26 cellular contexts compared by ENCODE assay signal in genomic region chr2:217329023-217329431, GRCh38.
DNase-seq lines count a peak whose midpoint lies in the region; ATAC-seq, FAIRE-seq and TF ChIP-seq lines count a peak whose summit lies in the region.
"Had no signal": no experiment of that assay in that cellular context is flagged by ENCODE, and none has a peak within 500 bp of the region (broad histone marks: within the 10 kb centered on the region; RNA-seq: fewer than 3 reads in every experiment).

No MANE protein-coding gene starts in this region.

- BruUV-seq in endothelial cell of umbilical vein (replicated peaks; lab: Mats Ljungman, UMichigan), result no TSS peak

- FAIRE-seq in endothelial cell of umbilical vein (lab: Jason Lieb, UNC), result peak; percentile 50
- FAIRE-seq: small intestine had no signal

- DNase-seq in DMS 273 (lab: John Stamatoyannopoulos, UW; ENCODE audit: unreplicated experiment) (peak; percentile 15), DMS 273 treated with DMSO at 0.1 percent for 48 hours (lab: John Stamatoyannopoulos, UW) (no peak), endothelial cell of umbilical vein (ENCODE audit: low read depth, low spot score) (no peak), uterus (peak in 1 of 2 donors; percentile 60), cortex of kidney (lab: John Stamatoyannopoulos, UW) (no peak), NCI-H748 (lab: John Stamatoyannopoulos, UW; ENCODE audit: unreplicated experiment) (no peak)
- DNase-seq: activated CD8-positive, alpha-beta memory T cell treated with anti-CD3 and anti-CD28 coated beads for 24 hours; activated naive CD4-positive, alpha-beta T cell treated with anti-CD3 and anti-CD28 coated beads, Interleukin-2, amount 10 ng/mL, durations not matched to agents 7 days and 5 days; activated T-cell treated with anti-CD3 and anti-CD28 coated beads, Interleukin-2, amount 50 U/mL, for 72 hours; anterior cingulate cortex; erythroblast; NCI-H1048; NCI-H1930; NCI-H345; OCI-M1; small intestine; stimulated activated CD4-positive, alpha-beta T cell treated with anti-CD3 and anti-CD28 coated beads, Interleukin-2, amount 100 ng/mL, for 48 hours; stimulated activated naive CD4-positive, alpha-beta T cell; T-cell had no signal

- H3K27ac ChIP-seq in endothelial cell of umbilical vein (ENCODE audit: insufficient read depth, low read depth, low read length) (no peak overlapping the region), uterus (peak overlapping the region; percentile 72 to 76)
- H3K27ac ChIP-seq: 22Rv1, prostate gland had no signal

- CTCF ChIA-PET in endothelial cell of umbilical vein (lab: Charles Lee), result interaction anchor here (1.5 kb wide), 1 partner anchor 163 kb away, joined by 4 read pairs; no protein-coding TSS in a partner anchor

- H3K27me3 Mint-ChIP-seq in nephron (ENCODE audit: low read depth), result no peaks in the 10 kb centered on the region
- H3K27me3 Mint-ChIP-seq: activated naive CD4-positive, alpha-beta T cell treated with anti-CD3 and anti-CD28 coated beads, Interleukin-2, amount 10 ng/mL, durations not matched to agents 7 days and 5 days had no signal

- TF ChIP-seq CTCF in endothelial cell of umbilical vein (IDR thresholded peaks at IDR 0.05; ENCODE audit: extremely low read depth in 1 of 2, insufficient read depth in 1 of 2, low read depth in 1 of 2, low read length in 2 of 2), result no peak
- no peak for TF ChIP-seq CTCF in nephron (IDR thresholded peaks at IDR 0.05; ENCODE audit: unreplicated experiment in 3 of 3)
- TF ChIP-seq CTCF in uterus (IDR thresholded peaks at IDR 0.05), result no peak

- no peaks in the 10 kb centered on the region for H3K36me3 ChIP-seq in endothelial cell of umbilical vein (ENCODE audit: control insufficient read depth in 2 of 2, extremely low read depth in 1 of 2, insufficient read depth in 2 of 2, low read length in 2 of 2)
- no peaks in the 10 kb centered on the region for H3K36me3 ChIP-seq in uterus
- H3K36me3 ChIP-seq: prostate gland had no signal

- H3K4me1 Mint-ChIP-seq in nephron, result peaks cover 75% of the 10 kb centered on the region
- H3K4me1 Mint-ChIP-seq: activated naive CD4-positive, alpha-beta T cell treated with anti-CD3 and anti-CD28 coated beads, Interleukin-2, amount 10 ng/mL, durations not matched to agents 7 days and 5 days; B cell; T-cell had no signal

- no peak overlapping the region for H3K9ac ChIP-seq in endothelial cell of umbilical vein (replicated peaks; ENCODE audit: extremely low read depth, insufficient read depth, low read length)

- H3K4me1 ChIP-seq in endothelial cell of umbilical vein (ENCODE audit: control insufficient read depth, extremely low read depth, insufficient read depth, low read length), result peaks cover 3% of the 10 kb centered on the region
- peaks cover 0 to 6% of the 10 kb centered on the region in 2 donors for H3K4me1 ChIP-seq in uterus
- H3K4me1 ChIP-seq: prostate gland had no signal

- no peaks in the 10 kb centered on the region for H3K27me3 ChIP-seq in endothelial cell of umbilical vein (ENCODE audit: control insufficient read depth in 2 of 2, insufficient read depth in 2 of 2, low read length in 2 of 2)
- no peaks in the 10 kb centered on the region for H3K27me3 ChIP-seq in uterus

- no peak for ATAC-seq in HG02981 (IDR thresholded peaks at IDR 0.05; ENCODE audit: unreplicated experiment)
- ATAC-seq: activated T-cell treated with anti-CD3 and anti-CD28 coated beads, Interleukin-2, amount 50 U/mL, for 72 hours; natural killer cell treated with Interleukin-12 subunit alpha and Interleukin-12 subunit beta and Interleukin-15 and Interleukin-18, amount 100 ng/mL, for 72 hours; Right ventricle myocardium inferior; T-cell had no signal

- intact Hi-C loops in endothelial cell of umbilical vein (cut with micrococcal nuclease), result no loop called here
- intact Hi-C loops in uterus (cut with DNase I; ENCODE audit: low total_unique reads), result no loop called here

- H2AFZ ChIP-seq in endothelial cell of umbilical vein (ENCODE audit: low read depth, low read length), result no peak overlapping the region

- no peak overlapping the region for H3K4me3 ChIP-seq in endothelial cell of umbilical vein (replicated peaks in 1 of 3; ENCODE audit: insufficient read depth in 1 of 3, low read depth in 1 of 3, low read length in 3 of 3)
- H3K4me3 ChIP-seq in uterus, result no peak overlapping the region
- H3K4me3 ChIP-seq: prostate gland had no signal

- POLR2A ChIA-PET in endothelial cell of umbilical vein (lab: Charles Lee), result no interaction called here

- dilution Hi-C loops in endothelial cell of umbilical vein (cut with MboI; ENCODE audit: extremely low pct_ligation_motif_present, low sequenced_read_pairs), result no loop called here

- no peaks in the 10 kb centered on the region for H3K9me3 ChIP-seq in endothelial cell of umbilical vein (replicated peaks; ENCODE audit: control insufficient read depth, insufficient read depth, low read length)
- no peaks in the 10 kb centered on the region for H3K9me3 ChIP-seq in uterus
- H3K9me3 ChIP-seq: prostate gland had no signal

- peak overlapping the region in 2 of 3 experiments; percentile 2 to 41 for H3K4me3 Mint-ChIP-seq in nephron
- H3K4me3 Mint-ChIP-seq: activated naive CD4-positive, alpha-beta T cell treated with anti-CD3 and anti-CD28 coated beads, Interleukin-2, amount 10 ng/mL, durations not matched to agents 7 days and 5 days; activated T-cell treated with anti-CD3 and anti-CD28 coated beads, Interleukin-2, amount 50 U/mL, for 72 hours; B cell; natural killer cell treated with Interleukin-12 subunit alpha and Interleukin-12 subunit beta and Interleukin-15 and Interleukin-18, amount 100 ng/mL, for 72 hours; T-cell had no signal

- H4K20me1 ChIP-seq in endothelial cell of umbilical vein (replicated peaks; ENCODE audit: control insufficient read depth, extremely low read depth, insufficient read depth, low read length), result no peaks in the 10 kb centered on the region

- no peaks in the 10 kb centered on the region for H3K79me2 ChIP-seq in endothelial cell of umbilical vein (ENCODE audit: control insufficient read depth, insufficient read depth, low read length)

- TF ChIP-seq POLR2A in endothelial cell of umbilical vein (IDR thresholded peaks at IDR 0.05; ENCODE audit: low read depth, low read length) (no peak), uterus (IDR thresholded peaks at IDR 0.05) (no peak)

- no peaks in the 10 kb centered on the region for H3K9me1 ChIP-seq in endothelial cell of umbilical vein (replicated peaks; ENCODE audit: control insufficient read depth, extremely low read depth, insufficient read depth, low read length)

- peak overlapping the region; percentile 94 to 96 (median 95) for H3K27ac Mint-ChIP-seq in nephron
- H3K27ac Mint-ChIP-seq: activated naive CD4-positive, alpha-beta T cell treated with anti-CD3 and anti-CD28 coated beads, Interleukin-2, amount 10 ng/mL, durations not matched to agents 7 days and 5 days; activated T-cell treated with anti-CD3 and anti-CD28 coated beads, Interleukin-2, amount 50 U/mL, for 72 hours; B cell; natural killer cell treated with Interleukin-12 subunit alpha and Interleukin-12 subunit beta and Interleukin-15 and Interleukin-18, amount 100 ng/mL, for 72 hours; T-cell had no signal

- peaks cover 19% of the 10 kb centered on the region for H3K36me3 Mint-ChIP-seq in nephron (ENCODE audit: low read depth)
- H3K36me3 Mint-ChIP-seq: activated naive CD4-positive, alpha-beta T cell treated with anti-CD3 and anti-CD28 coated beads, Interleukin-2, amount 10 ng/mL, durations not matched to agents 7 days and 5 days had no signal

- no peak overlapping the region for H3K4me2 ChIP-seq in endothelial cell of umbilical vein (ENCODE audit: insufficient read depth, low read length)

- H3K9me3 Mint-ChIP-seq in nephron, result peaks cover 8% of the 10 kb centered on the region
- H3K9me3 Mint-ChIP-seq: activated naive CD4-positive, alpha-beta T cell treated with anti-CD3 and anti-CD28 coated beads, Interleukin-2, amount 10 ng/mL, durations not matched to agents 7 days and 5 days had no signal

TF ChIP-seq in endothelial cell of umbilical vein, 7 proteins besides CTCF, POLR2A, EP300 and RAD21:
- TF ChIP-seq EZH2 (IDR thresholded peaks at IDR 0.05; ENCODE audit: borderline replicate concordance, low read depth, low read length, severe bottlenecking) (no peak), POLR2AphosphoS5 (IDR thresholded peaks at IDR 0.05; ENCODE audit: insufficient read depth, low read depth, low read length) (no peak), FOS (IDR thresholded peaks at IDR 0.05; ENCODE audit: borderline replicate concordance, insufficient read depth, low read length) (no peak), MYC (IDR thresholded peaks at IDR 0.05; ENCODE audit: low read depth, low read length) (no peak), MAX (IDR thresholded peaks at IDR 0.05; ENCODE audit: insufficient read depth, insufficient read length) (no peak), GATA2 (IDR thresholded peaks at IDR 0.05; ENCODE audit: insufficient read depth, insufficient read length, low read depth, low read length) (no peak), JUN (IDR thresholded peaks at IDR 0.05; ENCODE audit: borderline replicate concordance, insufficient read depth, insufficient read length, low read depth) (no peak)
